Comparison of ENCODE assay signal across 9 cellular contexts in the genomic region with DNA sequence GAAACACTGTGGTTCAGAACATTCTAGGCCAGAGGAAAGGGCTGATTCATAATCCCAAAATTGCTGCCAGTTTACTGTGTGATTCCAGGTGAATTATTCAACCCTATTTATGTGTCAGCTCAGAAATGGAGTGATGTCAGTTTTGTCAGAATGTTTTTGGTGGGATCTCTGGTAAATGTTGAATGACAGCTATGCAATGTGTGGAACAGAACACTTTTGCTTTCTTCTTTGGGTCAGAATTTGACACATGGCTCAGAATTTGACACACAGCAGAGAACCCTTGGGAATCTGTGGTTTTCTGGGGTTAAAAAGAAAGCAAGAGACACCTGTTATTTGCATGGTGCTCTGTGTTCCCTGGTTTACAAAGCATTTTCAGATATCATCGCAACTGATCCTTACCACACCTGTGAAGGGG. TPM values are rescaled to one million over a fixed set of nuclear protein-coding genes. Genes with fewer than 3 reads are reported as not detected.
DNase-seq lines count a peak whose midpoint lies in the region; ATAC-seq lines count a peak whose summit lies in the region.
"Had no signal": no experiment of that assay in that cellular context is flagged by ENCODE, and none has a peak within 500 bp of the region (broad histone marks: within the 10 kb centered on the region; RNA-seq: fewer than 3 reads in every experiment).

No MANE protein-coding gene starts in this region.

- H3K9me3 ChIP-seq in CD4-positive, alpha-beta memory T cell (ENCODE audit: control insufficient read depth in 1 of 2, low read length in 2 of 2), result no peaks in the 10 kb centered on the region

- no peaks in the 10 kb centered on the region for H3K27me3 ChIP-seq in CD4-positive, alpha-beta memory T cell (ENCODE audit: insufficient read depth, low read length)

- peak; percentile 53 for ATAC-seq in GM21390 (IDR thresholded peaks at IDR 0.05; ENCODE audit: unreplicated experiment)

- H3K27ac ChIP-seq in CD4-positive, alpha-beta memory T cell (ENCODE audit: low read depth, low read length), result no peak overlapping the region

- CTCF ChIA-PET in CD4-positive, alpha-beta memory T cell (lab: Charles Lee; ENCODE audit: partially characterized antibody), result no interaction called here

- H3K9me3 Mint-ChIP-seq in CD4-positive, alpha-beta memory T cell, result peaks cover 0 to 2% (median 0%) of the 10 kb centered on the region in 8 donors
- no peaks in the 10 kb centered on the region for H3K9me3 Mint-ChIP-seq in IgD-negative memory B cell

- H3K36me3 ChIP-seq in CD4-positive, alpha-beta memory T cell (ENCODE audit: insufficient read depth, low read length), result no peaks in the 10 kb centered on the region

- no peak overlapping the region for H3K4me3 ChIP-seq in CD4-positive, alpha-beta memory T cell (ENCODE audit: low read length in 2 of 2)

- H3K27me3 Mint-ChIP-seq in CD4-positive, alpha-beta memory T cell, result no peaks in the 10 kb centered on the region
- no peaks in the 10 kb centered on the region for H3K27me3 Mint-ChIP-seq in IgD-negative memory B cell

- intact Hi-C loops in CD4-positive, alpha-beta memory T cell (cut with micrococcal nuclease), result loop anchor here (2.0 kb wide), 1 partner anchor 72 kb away; no protein-coding TSS in a partner anchor
- intact Hi-C loops in posterior cingulate gyrus (cut with DNase I), result loop anchor here (10.0 kb wide), 1 partner anchor 52 kb away; no protein-coding TSS in a partner anchor

- peaks cover 0 to 3% of the 10 kb centered on the region in 2 donors for H3K36me3 Mint-ChIP-seq in CD4-positive, alpha-beta memory T cell
- no peaks in the 10 kb centered on the region for H3K36me3 Mint-ChIP-seq in IgD-negative memory B cell

- POLR2A ChIA-PET in CD4-positive, alpha-beta memory T cell (lab: Charles Lee; ENCODE audit: partially characterized antibody), result interaction anchor here (0.6 kb wide), 1 partner anchor 752 kb away, joined by 3 read pairs; no protein-coding TSS in a partner anchor

- peaks cover 9% of the 10 kb centered on the region for H3K4me1 ChIP-seq in CD4-positive, alpha-beta memory T cell (ENCODE audit: insufficient read depth, low read length)

- peaks cover 8 to 19% (median 14%) of the 10 kb centered on the region in 4 donors for H3K4me1 Mint-ChIP-seq in CD4-positive, alpha-beta memory T cell
- H3K4me1 Mint-ChIP-seq in IgD-negative memory B cell, result peaks cover 28 to 34% (median 29%) of the 10 kb centered on the region in 3 donors

- DNase-seq in CD4-positive, alpha-beta memory T cell, result no peak
- DNase-seq in germinal center (ENCODE audit: low spot score), result peak; percentile 53
- no peak for DNase-seq in HPDE6-E6E7 (ENCODE audit: extremely low spot score)
- DNase-seq in cerebellum (ENCODE audit: low spot score), result no peak
- DNase-seq in HT-29 (ENCODE audit: low spot score), result no peak
- DNase-seq in posterior cingulate gyrus, result no peak
- DNase-seq: DMS53 had no signal

- peak overlapping the region in 1 of 7 donors; percentile 78 for H3K27ac Mint-ChIP-seq in CD4-positive, alpha-beta memory T cell
- H3K27ac Mint-ChIP-seq in IgD-negative memory B cell, result peak overlapping the region; percentile 88 to 97 (median 88)

- H3K4me3 Mint-ChIP-seq in CD4-positive, alpha-beta memory T cell, result peak overlapping the region in 6 of 8 donors; percentile 57 to 87 (median 68)
- H3K4me3 Mint-ChIP-seq in IgD-negative memory B cell, result peak overlapping the region in 3 of 4 donors; percentile 83 to 96 (median 85)

RNA-seq across cellular contexts. Expression of gene MTA3, which starts 1.6 kb away (rescaled TPM):
- total RNA-seq in CD4-positive, alpha-beta memory T cell, result 10 to 100 TPM; 15.7 to 21.3 TPM
- polyA plus RNA-seq in CD4-positive, alpha-beta memory T cell, result 10 to 100 TPM in 1 of 2 donors, 1 to 10 TPM in 1; 7.7 to 10.8 TPM
- 8.8 TPM for polyA plus RNA-seq in IgD-negative memory B cell
- 47.1 TPM for total RNA-seq in cerebellum
- total RNA-seq in HT-29 (2014; rRNA removed; shearing (Covaris generic)), result 16.2 and 18.4 TPM in 2 replicates
